ENCODE assay signal across 7 cellular contexts in genomic region chr2:73386894-73387636, GRCh38. TPM values are rescaled to one million over a fixed set of nuclear protein-coding genes. Genes with fewer than 3 reads are reported as not detected.
DNase-seq lines count a peak whose midpoint lies in the region; ATAC-seq, FAIRE-seq and TF ChIP-seq lines count a peak whose summit lies in the region.

No MANE protein-coding gene starts in this region.

- H3K27ac ChIP-seq in Panc1 (ENCODE audit: low read length) (peak overlapping the region; percentile 94), fibroblast of lung (ENCODE audit: insufficient read depth, low read length) (peak overlapping the region; percentile 89), gastrocnemius medialis (peak overlapping the region; percentile 88 to 96 (median 91))

- H3K27me3 ChIP-seq in Panc1 (ENCODE audit: control insufficient read depth, insufficient read depth, low read length) (peaks cover 4% of the 10 kb centered on the region; the same call in 1 of the 2 replicates), fibroblast of lung (ENCODE audit: control insufficient read depth, insufficient read depth, low read length) (no peaks in the 10 kb centered on the region), gastrocnemius medialis (no peaks in the 10 kb centered on the region)

- no peak for TF ChIP-seq POLR2A in gastrocnemius medialis (IDR thresholded peaks at IDR 0.05)

- H3K4me3 ChIP-seq in Panc1 (ENCODE audit: low read depth in 2 of 2, low read length in 2 of 2) (peak overlapping the region; percentile 95 to 99), fibroblast of lung (replicated peaks in 1 of 4; ENCODE audit: control extremely low read depth in 1 of 4, insufficient read depth in 1 of 4, low read depth in 3 of 4, low read length in 4 of 4) (peak overlapping the region; percentile 88 to 96 (median 92)), gastrocnemius medialis (peak overlapping the region; percentile 81 to 97 (median 92))

- no peak for DNase-seq in GM18507 (ENCODE audit: extremely low spot score, insufficient read length, low read depth)
- no peak for DNase-seq in Panc1 (ENCODE audit: low read depth, low spot score)
- DNase-seq in fibroblast of lung (ENCODE audit: low read depth in 2 of 2), result peak in 1 of 2 donors; percentile 2
- DNase-seq in gastrocnemius medialis, result no peak
- DNase-seq in NCI-H1694 (lab: John Stamatoyannopoulos, UW), result no peak
- no peak for DNase-seq in GOT3 (lab: John Stamatoyannopoulos, UW)
- no peak for DNase-seq in A172 (ENCODE audit: low spot score)

- H3K9me3 ChIP-seq in Panc1 (ENCODE audit: control insufficient read depth, insufficient read depth, low read depth, low read length) (no peaks in the 10 kb centered on the region), fibroblast of lung (ENCODE audit: control insufficient read depth, insufficient read depth, low read depth, low read length) (no peaks in the 10 kb centered on the region), gastrocnemius medialis (no peaks in the 10 kb centered on the region)

- in situ Hi-C loops in Panc1 (cut with HindIII; ENCODE audit: low pct_unique_long_range_greater_than_20kb, low sequenced_read_pairs) (no loop called here), gastrocnemius medialis (cut with MboI; ENCODE audit: low sequenced_read_pairs in 4 of 4) (loop anchor here in 1 of 4 donors (25.0 kb wide), 2 partner anchors 150 to 350 kb away; partner anchors contain the start of genes CCT7, PRADC1 and TPRKB)

- TF ChIP-seq CTCF in Panc1 (IDR thresholded peaks at IDR 0.05) (no peak), fibroblast of lung (conservative IDR thresholded peaks at IDR 0.05 in 1 of 2, IDR thresholded peaks at IDR 0.05 in 1 of 2; ENCODE audit: low read depth in 1 of 2, low read length in 2 of 2) (no peak), gastrocnemius medialis (IDR thresholded peaks at IDR 0.05 in 4 of 5, conservative IDR thresholded peaks at IDR 0.05 in 1 of 5) (no peak)

- ATAC-seq in Panc1 (no peak), gastrocnemius medialis (no peak)

- H3K36me3 ChIP-seq in Panc1 (ENCODE audit: control insufficient read depth, insufficient read depth, low read length) (no peaks in the 10 kb centered on the region), fibroblast of lung (ENCODE audit: control insufficient read depth, insufficient read depth, low read length) (no peaks in the 10 kb centered on the region), gastrocnemius medialis (no peaks in the 10 kb centered on the region)

- BruUV-seq in Panc1 (replicated peaks; lab: Mats Ljungman, UMichigan), result TSS peak; percentile 57

- CTCF ChIA-PET in Panc1 (lab: Charles Lee), result no interaction called here

- H3K9ac ChIP-seq in fibroblast of lung (ENCODE audit: insufficient read depth, low read length), result no peak overlapping the region

- peaks cover 14% of the 10 kb centered on the region for H3K79me2 ChIP-seq in fibroblast of lung (ENCODE audit: control insufficient read depth, insufficient read depth, low read length)

- intact Hi-C loops in Panc1 (cut with micrococcal nuclease; ENCODE audit: unreplicated experiment) (no loop called here), gastrocnemius medialis (cut with DNase I; ENCODE audit: low total_unique reads) (loop anchor here (5.0 to 10.0 kb wide), 4 partner anchors 272 to 1065 kb away; partner anchors contain the start of genes RAB11FIP5, SFXN5 and TPRKB)

- H3K4me2 ChIP-seq in fibroblast of lung (ENCODE audit: extremely low read depth, insufficient read depth, low read length), result peak overlapping the region; percentile 92

- H2AFZ ChIP-seq in fibroblast of lung (ENCODE audit: low read length), result no peak overlapping the region

- POLR2A ChIA-PET in Panc1 (lab: Charles Lee), result interaction anchor here (1.6 kb wide), 1 partner anchor 10 kb away, joined by 3 read pairs; no protein-coding TSS in a partner anchor

- peaks cover 10% of the 10 kb centered on the region for H3K4me1 ChIP-seq in Panc1 (ENCODE audit: control insufficient read depth, insufficient read depth, low read length)
- H3K4me1 ChIP-seq in fibroblast of lung (ENCODE audit: control insufficient read depth, extremely low read depth, insufficient read depth, low read length), result peaks cover 3% of the 10 kb centered on the region
- peaks cover 12 to 23% of the 10 kb centered on the region in 2 donors for H3K4me1 ChIP-seq in gastrocnemius medialis

- H4K20me1 ChIP-seq in fibroblast of lung (ENCODE audit: control insufficient read depth, extremely low read depth, insufficient read depth, low read length), result no peaks in the 10 kb centered on the region

- FAIRE-seq in GM18507 (lab: Jason Lieb, UNC), result peak; percentile 9

RNA-seq across cellular contexts. Expression of gene ALMS1, which starts 1.4 kb away (rescaled TPM):
- total RNA-seq in Panc1 (2021; ENCODE audit: unreplicated experiment) (19.5 TPM), fibroblast of lung (12.3 and 13.4 TPM in 2 replicates), gastrocnemius medialis (10 to 100 TPM; 10.0 to 18.1 (median 13.9) TPM)
- polyA plus RNA-seq in Panc1 (2012; ENCODE audit: insufficient read length), result 11.8 TPM
- 6.8 and 7.5 TPM in 2 replicates for polyA plus RNA-seq in fibroblast of lung
- polyA plus RNA-seq in fibroblast of lung (2012), result 5.7 and 6.2 TPM in 2 replicates
- polyA minus RNA-seq in fibroblast of lung (ENCODE audit: low replicate concordance), result 6.8 and 9.0 TPM in 2 replicates
- 19.3 and 23.2 TPM in 2 replicates for total RNA-seq in A172 (2014; rRNA removed; shearing (Covaris generic))
